In the genomic region with DNA sequence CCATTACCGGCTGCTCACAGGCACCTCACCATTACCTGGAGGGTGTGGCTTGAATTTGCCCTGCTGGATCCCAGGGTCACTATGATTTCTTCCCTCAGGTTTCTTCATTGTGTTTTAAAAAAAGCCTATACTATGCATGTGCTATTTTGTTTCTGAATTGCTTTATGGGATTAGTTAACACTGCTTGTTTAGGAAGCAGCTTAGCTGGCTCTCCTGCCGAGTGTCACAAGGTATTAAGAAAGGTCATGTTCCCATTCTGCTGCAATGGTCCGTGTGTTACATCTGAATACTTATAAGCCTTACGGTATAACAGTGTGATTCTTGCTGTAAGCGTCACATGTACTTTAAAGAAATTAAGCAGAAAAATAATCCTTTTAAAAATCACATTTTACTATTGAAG, we compare ENCODE assay signal across 17 cellular contexts.
DNase-seq lines count a peak whose midpoint lies in the region; TF ChIP-seq lines count a peak whose summit lies in the region.
"Had no signal": no experiment of that assay in that cellular context is flagged by ENCODE, and none has a peak within 500 bp of the region (broad histone marks: within the 10 kb centered on the region; RNA-seq: fewer than 3 reads in every experiment).

No MANE protein-coding gene starts in this region.

- no peak overlapping the region for H3K18ac ChIP-seq in neuronal stem cell (ENCODE audit: low read length)

- H3K27me3 Mint-ChIP-seq in endodermal cell (ENCODE audit: insufficient read depth) = peaks cover 57% of the 10 kb centered on the region

- peaks cover 31% of the 10 kb centered on the region for H3K4me1 Mint-ChIP-seq in endodermal cell
- H3K4me1 Mint-ChIP-seq: B cell had no signal

- no peak overlapping the region for H3K4ac ChIP-seq in neuronal stem cell (ENCODE audit: low read length)

- H3K14ac ChIP-seq in neuronal stem cell (ENCODE audit: low read length) = no peak overlapping the region

- no peaks in the 10 kb centered on the region for H3K79me1 ChIP-seq in neuronal stem cell (ENCODE audit: low read depth, low read length)

- no peak overlapping the region for H2BK120ac ChIP-seq in neuronal stem cell (ENCODE audit: low read depth, low read length)

- H3K36me3 ChIP-seq in endodermal cell (ENCODE audit: control insufficient read depth, insufficient read depth, low read length) (no peaks in the 10 kb centered on the region), neuronal stem cell (replicated peaks in 1 of 2; ENCODE audit: control insufficient read depth in 2 of 2, insufficient read depth in 2 of 2, low read length in 2 of 2) (no peaks in the 10 kb centered on the region)
- H3K36me3 ChIP-seq: BLaER1 treated with 17β-estradiol and CSF1 and Interleukin-3, amounts not matched to agents 10 nM and 100 nM had no signal

- H3K4me3 Mint-ChIP-seq in endodermal cell = no peak overlapping the region
- H3K4me3 Mint-ChIP-seq: B cell; CD4-positive, alpha-beta T cell; CD8-positive, alpha-beta T cell had no signal

- H4K8ac ChIP-seq in neuronal stem cell (ENCODE audit: low read depth, low read length) = no peak overlapping the region

- 73 to 80% methylated on average over 2 to 5 of the region's 5 CpGs for WGBS in endodermal cell (ENCODE audit: insufficient coverage in 1 of 2, insufficient read length in 1 of 2), 2 experiments
- WGBS in neuronal stem cell (ENCODE audit: extremely low coverage in 2 of 2, insufficient read length in 2 of 2, insufficient replicate concordance in 1 of 2), 2 donors = no CpG with 5 or more reads among the region's 5 CpGs

- no peak overlapping the region for H3K27ac Mint-ChIP-seq in endodermal cell
- H3K27ac Mint-ChIP-seq: B cell; CD4-positive, alpha-beta T cell; CD8-positive, alpha-beta T cell had no signal

- TF ChIP-seq CTCF in endodermal cell (conservative IDR thresholded peaks at IDR 0.05) = no peak

- H2AFZ ChIP-seq in neuronal stem cell (ENCODE audit: low read length) = no peak overlapping the region

- H2BK15ac ChIP-seq in neuronal stem cell (ENCODE audit: low read length) = no peak overlapping the region

- peaks cover 6% of the 10 kb centered on the region for H3K4me1 ChIP-seq in endodermal cell (ENCODE audit: control insufficient read depth, insufficient read depth, low read length)
- peaks cover 0 to 17% of the 10 kb centered on the region in 2 donors for H3K4me1 ChIP-seq in neuronal stem cell (ENCODE audit: control insufficient read depth in 2 of 2, insufficient read depth in 1 of 2, low read depth in 1 of 2, low read length in 2 of 2)
- H3K4me1 ChIP-seq: A549; BLaER1 treated with 17β-estradiol and CSF1 and Interleukin-3, amounts not matched to agents 10 nM and 100 nM had no signal

- H2BK12ac ChIP-seq in neuronal stem cell (ENCODE audit: low read length) = no peak overlapping the region

- H3K27ac ChIP-seq in endodermal cell (ENCODE audit: low read depth, low read length) (no peak overlapping the region), neuronal stem cell (replicated peaks; ENCODE audit: low read length) (no peak overlapping the region)
- H3K27ac ChIP-seq: 22Rv1; A549; BLaER1 treated with 17β-estradiol and CSF1 and Interleukin-3, amounts not matched to agents 10 nM and 100 nM; C4-2B had no signal

- no peaks in the 10 kb centered on the region for H3K36me3 Mint-ChIP-seq in endodermal cell (ENCODE audit: low read depth)
- H3K36me3 Mint-ChIP-seq: CD8-positive, alpha-beta T cell had no signal

- no peaks in the 10 kb centered on the region for H3K9me3 Mint-ChIP-seq in endodermal cell
- H3K9me3 Mint-ChIP-seq: CD4-positive, alpha-beta T cell; CD8-positive, alpha-beta T cell had no signal

- no peak overlapping the region for H2BK5ac ChIP-seq in neuronal stem cell (ENCODE audit: low read length)

- peaks cover 21% of the 10 kb centered on the region for H3K27me3 ChIP-seq in endodermal cell (ENCODE audit: control insufficient read depth, insufficient read depth, low read length, poor library complexity, severe bottlenecking)
- peaks cover 0 to 8% (median 0%) of the 10 kb centered on the region in 3 experiments for H3K27me3 ChIP-seq in neuronal stem cell (ENCODE audit: control insufficient read depth in 3 of 3, insufficient read depth in 3 of 3, low read depth in 1 of 3, low read length in 3 of 3)
- H3K27me3 ChIP-seq: BLaER1 treated with 17β-estradiol and CSF1 and Interleukin-3, amounts not matched to agents 10 nM and 100 nM had no signal

- peak overlapping the region; percentile 11 for H3K4me2 ChIP-seq in neuronal stem cell (ENCODE audit: insufficient read depth, low read length, poor library complexity, severe bottlenecking)
- H3K4me2 ChIP-seq: A549; BLaER1 treated with 17β-estradiol and CSF1 and Interleukin-3, amounts not matched to agents 10 nM and 100 nM had no signal

- H3K23ac ChIP-seq in neuronal stem cell (ENCODE audit: low read depth, low read length, poor library complexity) = no peak overlapping the region

- H3K4me3 ChIP-seq in endodermal cell (ENCODE audit: low read length) (no peak overlapping the region), neuronal stem cell (ENCODE audit: low read length in 2 of 2) (no peak overlapping the region)
- H3K4me3 ChIP-seq: A549; BLaER1 treated with 17β-estradiol and CSF1 and Interleukin-3, amounts not matched to agents 10 nM and 100 nM had no signal

- DNase-seq in NCI-H82 (lab: John Stamatoyannopoulos, UW) = peak; percentile 4
- DNase-seq in NCI-H82 treated with DMSO at 0.1 percent for 48 hours (lab: John Stamatoyannopoulos, UW; ENCODE audit: unreplicated experiment) = no peak
- DNase-seq in endodermal cell = peak; percentile 59
- DNase-seq in neuronal stem cell (ENCODE audit: low spot score) = no peak
- no peak for DNase-seq in stimulated activated naive CD4-positive, alpha-beta T cell (lab: John Stamatoyannopoulos, UW)
- DNase-seq in mesenteric fat pad (ENCODE audit: low spot score) = no peak
- DNase-seq: AML-193; Caco-2; Calu3; CD4-positive, alpha-beta T cell; CD8-positive, alpha-beta T cell; GF-D8 had no signal

- H4K91ac ChIP-seq in neuronal stem cell (ENCODE audit: low read depth, low read length, poor library complexity) = no peak overlapping the region

- no peak overlapping the region for H2AK5ac ChIP-seq in neuronal stem cell (ENCODE audit: low read depth, low read length)

- no peaks in the 10 kb centered on the region for H3K9me3 ChIP-seq in endodermal cell (ENCODE audit: control insufficient read depth, low read length)
- H3K9me3 ChIP-seq in neuronal stem cell (replicated peaks in 1 of 2; ENCODE audit: control insufficient read depth in 2 of 2, insufficient read depth in 1 of 2, low read depth in 1 of 2, low read length in 2 of 2) = no peaks in the 10 kb centered on the region
- H3K9me3 ChIP-seq: A549; BLaER1 treated with 17β-estradiol and CSF1 and Interleukin-3, amounts not matched to agents 10 nM and 100 nM; Caco-2 had no signal

- H3K9ac ChIP-seq in endodermal cell (ENCODE audit: extremely low read depth, low read length, poor library complexity, severe bottlenecking) = no peak overlapping the region
- H3K9ac ChIP-seq in neuronal stem cell (ENCODE audit: low read depth, low read length, poor library complexity) = no peak overlapping the region
- H3K9ac ChIP-seq: BLaER1 treated with 17β-estradiol and CSF1 and Interleukin-3, amounts not matched to agents 10 nM and 100 nM had no signal

Comparison
In these comparisons a context has a peak if more than half of its experiments do, and no peak if none do; other contexts are left out.
1. DNase-seq: peak in NCI-H82 (single experiment) and endodermal cell (single experiment); none in NCI-H82 treated with DMSO at 0.1 percent for 48 hours (single experiment), neuronal stem cell (single experiment), stimulated activated naive CD4-positive, alpha-beta T cell (0 of 6) and mesenteric fat pad (single experiment).